28 cellular contexts compared by ENCODE assay signal in the genomic region with DNA sequence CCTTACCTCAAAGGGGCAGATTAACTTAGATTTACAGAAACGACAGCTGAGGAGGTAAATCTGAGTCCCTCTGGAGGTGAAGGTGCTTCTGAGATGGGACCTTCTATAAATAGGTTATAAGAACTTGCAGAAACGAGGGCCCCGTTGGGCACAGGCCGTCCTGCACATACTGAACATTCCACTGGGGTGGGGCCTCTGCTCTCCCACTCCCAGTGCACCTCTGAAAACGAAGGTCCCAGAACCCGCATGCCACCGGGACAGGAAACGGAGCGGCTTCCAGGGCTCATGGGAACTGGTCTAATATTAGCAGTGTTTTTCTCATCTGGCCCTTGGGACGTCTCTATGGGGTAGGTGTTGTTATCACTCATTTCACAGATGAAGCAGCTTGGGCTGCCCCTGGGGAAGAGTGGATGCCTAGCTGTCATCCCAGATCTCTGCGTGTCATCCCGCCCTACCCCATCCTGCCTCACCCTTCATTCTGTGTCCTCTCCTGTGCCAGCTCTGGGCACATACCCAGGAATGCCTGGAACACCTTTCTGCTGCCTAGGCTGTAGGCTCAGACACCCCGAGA. TPM values are rescaled to one million over a fixed set of nuclear protein-coding genes. Genes with fewer than 3 reads are reported as not detected.
DNase-seq lines count a peak whose midpoint lies in the region; ATAC-seq and TF ChIP-seq lines count a peak whose summit lies in the region.
"Had no signal": no experiment of that assay in that cellular context is flagged by ENCODE, and none has a peak within 500 bp of the region (broad histone marks: within the 10 kb centered on the region; RNA-seq: fewer than 3 reads in every experiment).

No MANE protein-coding gene starts in this region.

- DNase-seq in ascending aorta (ENCODE audit: low spot score in 2 of 2) (peak in 1 of 2 donors; percentile 72), cardiac septum (ENCODE audit: low spot score) (peak; percentile 80), mesenchymal stem cell (no peak), aorta (no peak), NOMO-1 treated with DMSO at 0.1 percent for 48 hours (lab: John Stamatoyannopoulos, UW; ENCODE audit: unreplicated experiment) (no peak), GM03348 (ENCODE audit: low spot score) (no peak)
- DNase-seq in naive thymus-derived CD4-positive, alpha-beta T cell: no peak
- DNase-seq: activated CD4-positive, alpha-beta T cell treated with anti-CD3 and anti-CD28 coated beads, Interleukin-2, amount 50 U/mL, for 1 hour; activated naive CD8-positive, alpha-beta T cell treated with anti-CD3 and anti-CD28 coated beads, Interleukin-2, amount 10 ng/mL, durations not matched to agents 7 days and 5 days; CD8-positive, alpha-beta T cell; DMS153; GF-D8; HFFc6; NCI-H1048; NCI-H1930; NCI-H226; Peyer's patch; stimulated activated CD4-positive, alpha-beta T cell treated with anti-CD3 and anti-CD28 coated beads, Interleukin-2, amount 100 ng/mL, for 48 hours; stimulated activated naive CD4-positive, alpha-beta T cell had no signal

- no peak overlapping the region for H3K4ac ChIP-seq in mesenchymal stem cell (ENCODE audit: low read depth in 1 of 2, low read length in 2 of 2)

- no peak overlapping the region for H2BK12ac ChIP-seq in mesenchymal stem cell (ENCODE audit: low read length in 2 of 2)

- intact Hi-C loops in ascending aorta (cut with DNase I): no loop called here
- intact Hi-C loops in cardiac septum (cut with DNase I): loop anchor here (1.0 kb wide), 1 partner anchor 35 kb away; no protein-coding TSS in a partner anchor
- intact Hi-C loops in aorta (cut with DNase I): no loop called here
- intact Hi-C loops in naive thymus-derived CD4-positive, alpha-beta T cell (cut with micrococcal nuclease): no loop called here

- no peak overlapping the region for H3K4me3 Mint-ChIP-seq in naive thymus-derived CD4-positive, alpha-beta T cell
- H3K4me3 Mint-ChIP-seq: activated naive CD8-positive, alpha-beta T cell treated with anti-CD3 and anti-CD28 coated beads, Interleukin-2, amount 10 ng/mL, durations not matched to agents 7 days and 5 days; brain; CD8-positive, alpha-beta T cell; dendritic cell treated with granulocyte-macrophage colony-stimulating factor and Interleukin-4, amounts not matched to agents 40 ng/mL and 50 ng/mL, for 4 days; HFFc6; T-helper 2 cell treated with Interferon-gamma antibody and Interleukin-4, amounts not matched to agents 5 μg/mL and 100 μg/mL, for 36 hours had no signal

- TF ChIP-seq CTCF in ascending aorta (IDR thresholded peaks at IDR 0.05): no peak

- H3K4me1 ChIP-seq in ascending aorta (peaks cover 0 to 24% of the 10 kb centered on the region in 2 donors), mesenchymal stem cell (ENCODE audit: control insufficient read depth, insufficient read depth, low read depth, low read length) (peaks cover 9% of the 10 kb centered on the region), aorta (ENCODE audit: control insufficient read depth in 1 of 2, insufficient read depth in 2 of 2, low read length in 2 of 2) (peaks cover 0 to 6% of the 10 kb centered on the region in 2 donors)
- no peaks in the 10 kb centered on the region for H3K4me1 ChIP-seq in naive thymus-derived CD4-positive, alpha-beta T cell (ENCODE audit: control insufficient read depth in 2 of 2, insufficient read depth in 2 of 2, low read length in 2 of 2)
- H3K4me1 ChIP-seq: Peyer's patch had no signal

- H4K8ac ChIP-seq in mesenchymal stem cell (ENCODE audit: low read length): no peak overlapping the region

- no peak overlapping the region for H3K27ac Mint-ChIP-seq in naive thymus-derived CD4-positive, alpha-beta T cell
- H3K27ac Mint-ChIP-seq: activated naive CD8-positive, alpha-beta T cell treated with anti-CD3 and anti-CD28 coated beads, Interleukin-2, amount 10 ng/mL, durations not matched to agents 7 days and 5 days; brain; CD8-positive, alpha-beta T cell; dendritic cell treated with granulocyte-macrophage colony-stimulating factor and Interleukin-4, amounts not matched to agents 40 ng/mL and 50 ng/mL, for 4 days; HFFc6; T-helper 2 cell treated with Interferon-gamma antibody and Interleukin-4, amounts not matched to agents 5 μg/mL and 100 μg/mL, for 36 hours had no signal

- peak; percentile 37 for ATAC-seq in aorta (ENCODE audit: low FRiP score)
- no peak for ATAC-seq in naive thymus-derived CD4-positive, alpha-beta T cell
- ATAC-seq: CD8-positive, alpha-beta T cell had no signal

- POLR2A ChIA-PET in naive thymus-derived CD4-positive, alpha-beta T cell (lab: Charles Lee): interaction anchor here (0.7 kb wide), 1 partner anchor 1322 kb away, joined by 3 read pairs; no protein-coding TSS in a partner anchor

- H3K27ac ChIP-seq in ascending aorta (peak overlapping the region; percentile 47 to 73), mesenchymal stem cell (ENCODE audit: low read length, poor library complexity, severe bottlenecking) (no peak overlapping the region), aorta (ENCODE audit: low read depth in 1 of 2, low read length in 2 of 2) (peak overlapping the region in 1 of 2 donors; percentile 64)
- no peak overlapping the region for H3K27ac ChIP-seq in naive thymus-derived CD4-positive, alpha-beta T cell (ENCODE audit: low read depth, low read length)
- H3K27ac ChIP-seq: neutrophil, Peyer's patch, SK-N-MC had no signal

- no peak overlapping the region for H3K4me3 ChIP-seq in ascending aorta
- no peak overlapping the region for H3K4me3 ChIP-seq in mesenchymal stem cell (ENCODE audit: insufficient read depth in 1 of 2, low read depth in 1 of 2, low read length in 2 of 2)
- no peak overlapping the region for H3K4me3 ChIP-seq in aorta (ENCODE audit: low read length in 2 of 2)
- no peak overlapping the region for H3K4me3 ChIP-seq in naive thymus-derived CD4-positive, alpha-beta T cell (ENCODE audit: low read length)
- H3K4me3 ChIP-seq: Peyer's patch, SK-N-MC, smooth muscle cell had no signal

- H2AK5ac ChIP-seq in mesenchymal stem cell (ENCODE audit: low read length, severe bottlenecking): peak overlapping the region; percentile 29

- no peak overlapping the region for H3K14ac ChIP-seq in mesenchymal stem cell (ENCODE audit: low read length in 2 of 2)

- H3K36me3 Mint-ChIP-seq in naive thymus-derived CD4-positive, alpha-beta T cell: no peaks in the 10 kb centered on the region
- H3K36me3 Mint-ChIP-seq: activated naive CD8-positive, alpha-beta T cell treated with anti-CD3 and anti-CD28 coated beads, Interleukin-2, amount 10 ng/mL, durations not matched to agents 7 days and 5 days; CD8-positive, alpha-beta T cell had no signal

- no peak overlapping the region for H3K23ac ChIP-seq in mesenchymal stem cell (ENCODE audit: low read length in 2 of 2)

- H2BK120ac ChIP-seq in mesenchymal stem cell (ENCODE audit: low read depth, low read length): no peak overlapping the region

- H3K9me3 ChIP-seq in ascending aorta: no peaks in the 10 kb centered on the region
- no peaks in the 10 kb centered on the region for H3K9me3 ChIP-seq in mesenchymal stem cell (ENCODE audit: control insufficient read depth, low read length)
- H3K9me3 ChIP-seq in aorta (ENCODE audit: control insufficient read depth, low read length): no peaks in the 10 kb centered on the region
- no peaks in the 10 kb centered on the region for H3K9me3 ChIP-seq in naive thymus-derived CD4-positive, alpha-beta T cell (ENCODE audit: control insufficient read depth in 2 of 3, low read length in 3 of 3)
- H3K9me3 ChIP-seq: neutrophil, Peyer's patch had no signal

- peaks cover 0 to 8% (median 4%) of the 10 kb centered on the region in 5 donors for H3K27me3 Mint-ChIP-seq in naive thymus-derived CD4-positive, alpha-beta T cell
- H3K27me3 Mint-ChIP-seq: brain; dendritic cell treated with granulocyte-macrophage colony-stimulating factor and Interleukin-4, amounts not matched to agents 40 ng/mL and 50 ng/mL, for 4 days had no signal

- 84% methylated on average over 13 of the region's 13 CpGs for WGBS in mesenchymal stem cell
- WGBS in aorta, 2 donors: 26% methylated on average over 13 of the region's 13 CpGs

- H3K9me3 Mint-ChIP-seq in naive thymus-derived CD4-positive, alpha-beta T cell: no peaks in the 10 kb centered on the region
- H3K9me3 Mint-ChIP-seq: activated naive CD8-positive, alpha-beta T cell treated with anti-CD3 and anti-CD28 coated beads, Interleukin-2, amount 10 ng/mL, durations not matched to agents 7 days and 5 days; brain; CD8-positive, alpha-beta T cell; dendritic cell treated with granulocyte-macrophage colony-stimulating factor and Interleukin-4, amounts not matched to agents 40 ng/mL and 50 ng/mL, for 4 days; HFFc6; T-helper 2 cell treated with Interferon-gamma antibody and Interleukin-4, amounts not matched to agents 5 μg/mL and 100 μg/mL, for 36 hours had no signal

- CTCF ChIA-PET in naive thymus-derived CD4-positive, alpha-beta T cell (lab: Charles Lee): no interaction called here

- no peaks in the 10 kb centered on the region for H3K27me3 ChIP-seq in ascending aorta
- H3K27me3 ChIP-seq in mesenchymal stem cell (ENCODE audit: control insufficient read depth in 1 of 2, insufficient read depth in 1 of 2, low read length in 2 of 2): no peaks in the 10 kb centered on the region
- no peaks in the 10 kb centered on the region for H3K27me3 ChIP-seq in aorta (ENCODE audit: control insufficient read depth in 1 of 2, insufficient read depth in 2 of 2, low read length in 1 of 2)
- H3K27me3 ChIP-seq in naive thymus-derived CD4-positive, alpha-beta T cell (ENCODE audit: control insufficient read depth in 2 of 2, insufficient read depth in 2 of 2, low read length in 2 of 2): no peaks in the 10 kb centered on the region
- H3K27me3 ChIP-seq: neutrophil, Peyer's patch had no signal

- H2BK15ac ChIP-seq in mesenchymal stem cell (ENCODE audit: low read depth, poor library complexity, severe bottlenecking): peak overlapping the region; percentile 13

- H3K36me3 ChIP-seq in ascending aorta (no peaks in the 10 kb centered on the region), mesenchymal stem cell (ENCODE audit: control insufficient read depth in 1 of 2, insufficient read depth in 2 of 2, low read depth in 1 of 2, low read length in 2 of 2) (peaks cover 0 to 9% of the 10 kb centered on the region in 2 experiments), aorta (ENCODE audit: control insufficient read depth in 1 of 2, insufficient read depth in 2 of 2, low read length in 1 of 2) (no peaks in the 10 kb centered on the region)
- no peaks in the 10 kb centered on the region for H3K36me3 ChIP-seq in naive thymus-derived CD4-positive, alpha-beta T cell (ENCODE audit: control insufficient read depth in 2 of 3, insufficient read depth in 3 of 3, low read length in 3 of 3)
- H3K36me3 ChIP-seq: neutrophil, Peyer's patch had no signal

- peaks cover 4% of the 10 kb centered on the region for H3K79me1 ChIP-seq in mesenchymal stem cell (replicated peaks; ENCODE audit: low read length, poor library complexity, severe bottlenecking)

- H3K18ac ChIP-seq in mesenchymal stem cell (ENCODE audit: low read depth in 1 of 2, low read length in 2 of 2): no peak overlapping the region

- no peak overlapping the region for H4K91ac ChIP-seq in mesenchymal stem cell (ENCODE audit: low read length)

- no peak overlapping the region for H2BK5ac ChIP-seq in mesenchymal stem cell (ENCODE audit: low read depth, low read length, poor library complexity, severe bottlenecking)

- no peak overlapping the region for H2AFZ ChIP-seq in mesenchymal stem cell (ENCODE audit: low read depth, low read length)

- no peak overlapping the region for H3K9ac ChIP-seq in mesenchymal stem cell (ENCODE audit: low read length)

- H3K4me2 ChIP-seq in mesenchymal stem cell (ENCODE audit: low read length, poor library complexity, severe bottlenecking): no peak overlapping the region
- H3K4me2 ChIP-seq: smooth muscle cell had no signal

- H3K4me1 Mint-ChIP-seq in naive thymus-derived CD4-positive, alpha-beta T cell: peaks cover 0 to 1% (median 0%) of the 10 kb centered on the region in 7 donors
- H3K4me1 Mint-ChIP-seq: activated naive CD8-positive, alpha-beta T cell treated with anti-CD3 and anti-CD28 coated beads, Interleukin-2, amount 10 ng/mL, durations not matched to agents 7 days and 5 days had no signal

RNA-seq across cellular contexts. Expression of gene C10orf62, which starts 19.6 kb away (rescaled TPM):
- total RNA-seq in ascending aorta (not detected), cardiac septum (0.51 TPM), aorta (under 1 TPM; 0.29 to 0.42 TPM)
- polyA plus RNA-seq in mesenchymal stem cell (2013, experiment 1 of 2): not detected
- polyA plus RNA-seq in mesenchymal stem cell (2013, experiment 2 of 2): not detected
- under 1 TPM in 1 of 2 donors, not detected in 1; 0.54 TPM for polyA plus RNA-seq in aorta
- total RNA-seq in naive thymus-derived CD4-positive, alpha-beta T cell: not detected
- polyA plus RNA-seq in naive thymus-derived CD4-positive, alpha-beta T cell: not detected
- total RNA-seq: activated naive CD8-positive, alpha-beta T cell treated with anti-CD3 and anti-CD28 coated beads, Interleukin-2, amount 10 ng/mL, durations not matched to agents 7 days and 5 days; CD8-positive, alpha-beta T cell; fibroblast of lung; HFFc6; Peyer's patch; pulmonary artery endothelial cell; smooth muscle cell had no signal
- polyA plus RNA-seq: fibroblast of lung, smooth muscle cell, thymus had no signal

RNA-seq across cellular contexts. Expression of gene MORN4, which starts 24.2 kb away (rescaled TPM):
- 2.3 TPM for total RNA-seq in ascending aorta
- total RNA-seq in cardiac septum: 17.7 TPM
- polyA plus RNA-seq in mesenchymal stem cell (2013, experiment 1 of 2): 10.7 TPM
- polyA plus RNA-seq in mesenchymal stem cell (2013, experiment 2 of 2): 10.1 TPM
- 1 to 10 TPM; 1.4 to 6.6 TPM for total RNA-seq in aorta
- polyA plus RNA-seq in aorta: 1 to 10 TPM; 4.5 to 8.8 TPM
- total RNA-seq in naive thymus-derived CD4-positive, alpha-beta T cell: 1 to 10 TPM in 4 of 5 experiments, under 1 TPM in 1; 0.78 to 4.1 (median 1.5) TPM
- 1 to 10 TPM; 1.3 to 5.9 TPM for polyA plus RNA-seq in naive thymus-derived CD4-positive, alpha-beta T cell
- total RNA-seq: CD8-positive, alpha-beta T cell had no signal

RNA-seq across cellular contexts. Expression of gene HOGA1, which starts 24.9 kb away (rescaled TPM):
- total RNA-seq in ascending aorta (2.6 TPM), cardiac septum (20.4 TPM), aorta (1 to 10 TPM; 1.9 to 4.6 TPM)
- polyA plus RNA-seq in mesenchymal stem cell (2013, experiment 1 of 2): 0.23 TPM
- 0.27 TPM for polyA plus RNA-seq in mesenchymal stem cell (2013, experiment 2 of 2)
- 1 to 10 TPM; 3.9 to 4.0 TPM for polyA plus RNA-seq in aorta
- total RNA-seq in naive thymus-derived CD4-positive, alpha-beta T cell: not detected
- polyA plus RNA-seq in naive thymus-derived CD4-positive, alpha-beta T cell: not detected
- total RNA-seq: activated naive CD8-positive, alpha-beta T cell treated with anti-CD3 and anti-CD28 coated beads, Interleukin-2, amount 10 ng/mL, durations not matched to agents 7 days and 5 days; CD8-positive, alpha-beta T cell; smooth muscle cell had no signal

RNA-seq across cellular contexts. Expression of gene PI4K2A, which starts 31.4 kb away (rescaled TPM):
- total RNA-seq in ascending aorta: 33.7 TPM
- total RNA-seq in cardiac septum: 18.0 TPM
- polyA plus RNA-seq in mesenchymal stem cell (2013, experiment 1 of 2): 27.8 TPM
- polyA plus RNA-seq in mesenchymal stem cell (2013, experiment 2 of 2): 27.1 TPM
- 10 to 100 TPM; 14.2 to 16.7 TPM for total RNA-seq in aorta
- polyA plus RNA-seq in aorta: 10 to 100 TPM in 1 of 2 donors, 1 to 10 TPM in 1; 6.5 to 10.0 TPM
- 10 to 100 TPM in 4 of 5 experiments, 1 to 10 TPM in 1; 9.0 to 33.8 (median 11.0) TPM for total RNA-seq in naive thymus-derived CD4-positive, alpha-beta T cell
- polyA plus RNA-seq in naive thymus-derived CD4-positive, alpha-beta T cell: 1 to 10 TPM; 5.5 to 8.7 TPM

RNA-seq across cellular contexts. Expression of gene ANKRD2, which starts 36.5 kb away (rescaled TPM):
- total RNA-seq in ascending aorta: not detected
- total RNA-seq in cardiac septum: 138 TPM
- polyA plus RNA-seq in mesenchymal stem cell (2013, experiment 1 of 2): 0.04 TPM
- polyA plus RNA-seq in mesenchymal stem cell (2013, experiment 2 of 2): not detected
- under 1 TPM; 0.39 to 0.78 TPM for total RNA-seq in aorta
- polyA plus RNA-seq in aorta: 1 to 10 TPM; 1.4 to 3.1 TPM
- total RNA-seq in naive thymus-derived CD4-positive, alpha-beta T cell: under 1 TPM in 1 of 5 experiments, not detected in 4; 0.22 TPM
- not detected for polyA plus RNA-seq in naive thymus-derived CD4-positive, alpha-beta T cell
- total RNA-seq: CD8-positive, alpha-beta T cell; Peyer's patch; smooth muscle cell had no signal

Comparison
In these comparisons a context has a peak if more than half of its experiments do, and no peak if none do; other contexts are left out.
1. H3K27ac ChIP-seq: peak in ascending aorta (2 of 2); none in mesenchymal stem cell (single experiment) and naive thymus-derived CD4-positive, alpha-beta T cell (single experiment).